ENCODE assay signal across 1 cellular context in genomic region chr18:35191252-35192025, GRCh38.
TF ChIP-seq lines count a peak whose summit lies in the region.

No MANE protein-coding gene starts in this region.

TF ChIP-seq in WTC11, 78 proteins besides CTCF, POLR2A, EP300 and RAD21 (continued from another document):
- TF ChIP-seq ZNF263 (CRISPR knock-in tag; IDR thresholded peaks at IDR 0.05; ENCODE audit: low read depth) = no peak
